ENCODE assay signal across 1 cellular context in genomic region chr17:58630883-58631522, GRCh38.
TF ChIP-seq lines count a peak whose summit lies in the region.

No MANE protein-coding gene starts in this region.

TF ChIP-seq in GM12878, 131 proteins besides CTCF, POLR2A, EP300 and RAD21 (continued from another document):
- TF ChIP-seq, protein P1, sequence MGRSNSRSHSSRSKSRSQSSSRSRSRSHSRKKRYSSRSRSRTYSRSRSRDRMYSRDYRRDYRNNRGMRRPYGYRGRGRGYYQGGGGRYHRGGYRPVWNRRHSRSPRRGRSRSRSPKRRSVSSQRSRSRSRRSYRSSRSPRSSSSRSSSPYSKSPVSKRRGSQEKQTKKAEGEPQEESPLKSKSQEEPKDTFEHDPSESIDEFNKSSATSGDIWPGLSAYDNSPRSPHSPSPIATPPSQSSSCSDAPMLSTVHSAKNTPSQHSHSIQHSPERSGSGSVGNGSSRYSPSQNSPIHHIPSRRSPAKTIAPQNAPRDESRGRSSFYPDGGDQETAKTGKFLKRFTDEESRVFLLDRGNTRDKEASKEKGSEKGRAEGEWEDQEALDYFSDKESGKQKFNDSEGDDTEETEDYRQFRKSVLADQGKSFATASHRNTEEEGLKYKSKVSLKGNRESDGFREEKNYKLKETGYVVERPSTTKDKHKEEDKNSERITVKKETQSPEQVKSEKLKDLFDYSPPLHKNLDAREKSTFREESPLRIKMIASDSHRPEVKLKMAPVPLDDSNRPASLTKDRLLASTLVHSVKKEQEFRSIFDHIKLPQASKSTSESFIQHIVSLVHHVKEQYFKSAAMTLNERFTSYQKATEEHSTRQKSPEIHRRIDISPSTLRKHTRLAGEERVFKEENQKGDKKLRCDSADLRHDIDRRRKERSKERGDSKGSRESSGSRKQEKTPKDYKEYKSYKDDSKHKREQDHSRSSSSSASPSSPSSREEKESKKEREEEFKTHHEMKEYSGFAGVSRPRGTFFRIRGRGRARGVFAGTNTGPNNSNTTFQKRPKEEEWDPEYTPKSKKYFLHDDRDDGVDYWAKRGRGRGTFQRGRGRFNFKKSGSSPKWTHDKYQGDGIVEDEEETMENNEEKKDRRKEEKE (IDR thresholded peaks at IDR 0.05), result peak; percentile 65; the same call in 1 of the 2 replicates
- TF ChIP-seq ZNF622 (IDR thresholded peaks at IDR 0.05) (no peak), EED (IDR thresholded peaks at IDR 0.05; ENCODE audit: low read depth) (peak; percentile 61; the same call in 1 of the 2 replicates), SMARCA5 (IDR thresholded peaks at IDR 0.05) (peak; percentile 39), RELA (IDR thresholded peaks at IDR 0.05; ENCODE audit: borderline replicate concordance, partially characterized antibody) (no peak), ZBTB11 (CRISPR knock-in tag; IDR thresholded peaks at IDR 0.05) (peak; percentile 84)
